In the genomic region with DNA sequence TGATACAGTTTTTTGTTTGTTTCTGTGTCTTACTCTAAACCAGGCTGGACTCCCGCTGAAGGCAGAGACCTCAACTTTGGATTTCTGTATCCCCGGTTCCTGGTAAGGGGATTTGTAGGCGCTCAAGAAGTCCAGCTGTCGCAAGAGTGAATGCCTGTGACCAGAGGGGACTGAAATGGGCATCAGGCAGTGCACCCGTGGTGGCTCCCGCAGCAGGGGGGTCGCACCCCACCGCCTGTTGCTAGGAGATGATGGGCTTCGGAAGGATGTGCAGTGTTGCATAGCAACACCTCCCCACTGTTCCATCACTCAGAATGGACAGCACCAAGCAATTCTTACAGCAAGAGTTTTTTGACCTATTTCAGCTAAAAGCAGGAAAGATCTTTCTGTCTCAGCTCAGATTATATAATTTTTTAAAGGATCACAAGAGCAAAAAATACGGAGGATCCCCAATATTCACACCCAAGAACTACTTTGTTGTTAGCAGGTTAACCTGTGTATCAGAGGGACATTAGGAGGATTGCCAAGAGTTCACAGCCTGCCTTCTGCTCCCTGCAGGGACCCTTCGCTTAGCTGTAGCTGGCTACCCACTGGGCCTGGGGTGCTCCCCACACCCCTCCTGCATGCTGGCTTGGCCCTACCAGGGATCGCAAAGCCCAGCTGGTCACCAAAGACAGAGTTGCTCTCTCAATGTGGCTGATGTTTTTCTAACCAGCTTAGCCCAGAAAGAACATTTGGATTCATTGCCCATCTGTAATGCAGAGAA, we compare ENCODE assay signal across 14 cellular contexts.
DNase-seq lines count a peak whose midpoint lies in the region; ATAC-seq and TF ChIP-seq lines count a peak whose summit lies in the region.
"Had no signal": no experiment of that assay in that cellular context is flagged by ENCODE, and none has a peak within 500 bp of the region (broad histone marks: within the 10 kb centered on the region; RNA-seq: fewer than 3 reads in every experiment).

No MANE protein-coding gene starts in this region.

- H3K27me3 ChIP-seq in BLaER1 (no peaks in the 10 kb centered on the region), esophagus squamous epithelium (no peaks in the 10 kb centered on the region), neural progenitor cell (no peaks in the 10 kb centered on the region)

- WGBS in esophagus squamous epithelium, 2 donors, result 89 to 90% methylated on average over 4 to 6 of the region's 12 CpGs

- ATAC-seq in naive thymus-derived CD8-positive, alpha-beta T cell, result no peak

- H3K9me3 Mint-ChIP-seq in neural progenitor cell (peaks cover 14% of the 10 kb centered on the region), immature natural killer cell (no peaks in the 10 kb centered on the region)
- no peaks in the 10 kb centered on the region for H3K9me3 Mint-ChIP-seq in naive thymus-derived CD8-positive, alpha-beta T cell
- H3K9me3 Mint-ChIP-seq: CD4-positive, alpha-beta memory T cell had no signal

- H3K36me3 Mint-ChIP-seq in neural progenitor cell, result no peaks in the 10 kb centered on the region
- no peaks in the 10 kb centered on the region for H3K36me3 Mint-ChIP-seq in immature natural killer cell
- no peaks in the 10 kb centered on the region for H3K36me3 Mint-ChIP-seq in naive thymus-derived CD8-positive, alpha-beta T cell
- H3K36me3 Mint-ChIP-seq: CD4-positive, alpha-beta memory T cell had no signal

- no peak for TF ChIP-seq POLR2A in esophagus squamous epithelium (IDR thresholded peaks at IDR 0.05)

- no peak overlapping the region for H3K27ac ChIP-seq in BLaER1
- peak overlapping the region in 3 of 4 donors; percentile 85 to 95 (median 91) for H3K27ac ChIP-seq in esophagus squamous epithelium
- H3K27ac ChIP-seq in neural progenitor cell, result no peak overlapping the region

- peaks cover 12% of the 10 kb centered on the region for H3K4me1 ChIP-seq in BLaER1
- H3K4me1 ChIP-seq in esophagus squamous epithelium, result peaks cover 0 to 76% (median 9%) of the 10 kb centered on the region in 3 donors
- H3K4me1 ChIP-seq in neural progenitor cell, result no peaks in the 10 kb centered on the region

- H3K27me3 Mint-ChIP-seq in neural progenitor cell (ENCODE audit: insufficient read depth, low read depth), result peaks cover 11% of the 10 kb centered on the region
- H3K27me3 Mint-ChIP-seq in immature natural killer cell (ENCODE audit: low read depth in 3 of 3), result peaks cover 0 to 6% (median 2%) of the 10 kb centered on the region in 3 donors
- H3K27me3 Mint-ChIP-seq in naive thymus-derived CD8-positive, alpha-beta T cell, result peaks cover 5 to 30% (median 15%) of the 10 kb centered on the region in 5 donors

- H3K36me3 ChIP-seq in BLaER1, result no peaks in the 10 kb centered on the region
- H3K36me3 ChIP-seq in esophagus squamous epithelium, result no peaks in the 10 kb centered on the region
- H3K36me3 ChIP-seq in neural progenitor cell, result no peaks in the 10 kb centered on the region

- H4K20me1 ChIP-seq in BLaER1, result no peaks in the 10 kb centered on the region
- H4K20me1 ChIP-seq in neural progenitor cell (ENCODE audit: low read depth), result no peaks in the 10 kb centered on the region

- no peaks in the 10 kb centered on the region for H3K9me3 ChIP-seq in BLaER1
- no peaks in the 10 kb centered on the region for H3K9me3 ChIP-seq in esophagus squamous epithelium
- H3K9me3 ChIP-seq in neural progenitor cell (ENCODE audit: low read depth), result no peaks in the 10 kb centered on the region

- H3K4me2 ChIP-seq in BLaER1, result peak overlapping the region; percentile 23; the same call in 1 of the 2 replicates
- H3K4me2 ChIP-seq in neural progenitor cell, result no peak overlapping the region

- POLR2A ChIA-PET in naive thymus-derived CD8-positive, alpha-beta T cell (lab: Charles Lee), result interaction anchor here (0.5 kb wide), 1 partner anchor 817 kb away, joined by 3 read pairs; no protein-coding TSS in a partner anchor

- H3K9ac ChIP-seq in BLaER1 (no peak overlapping the region), neural progenitor cell (no peak overlapping the region)

- H3K4me3 ChIP-seq in BLaER1, result no peak overlapping the region
- H3K4me3 ChIP-seq in esophagus squamous epithelium, result no peak overlapping the region
- H3K4me3 ChIP-seq in neural progenitor cell, result no peak overlapping the region

- no peaks in the 10 kb centered on the region for H3F3A ChIP-seq in neural progenitor cell (ENCODE audit: low read depth)

- TF ChIP-seq CTCF in esophagus squamous epithelium (IDR thresholded peaks at IDR 0.05), result no peak
- no peak for TF ChIP-seq CTCF in neural progenitor cell (IDR thresholded peaks at IDR 0.05)

- H3K4me1 Mint-ChIP-seq in neural progenitor cell, result peaks cover 62% of the 10 kb centered on the region
- H3K4me1 Mint-ChIP-seq in immature natural killer cell, result no peaks in the 10 kb centered on the region
- H3K4me1 Mint-ChIP-seq in naive thymus-derived CD8-positive, alpha-beta T cell, result no peaks in the 10 kb centered on the region

- intact Hi-C loops in esophagus squamous epithelium (cut with DNase I), result no loop called here

- H3K79me2 ChIP-seq in neural progenitor cell (ENCODE audit: low read depth), result no peaks in the 10 kb centered on the region

- H2AFZ ChIP-seq in neural progenitor cell (replicated peaks), result no peak overlapping the region

- peak overlapping the region; percentile 92 for H3K27ac Mint-ChIP-seq in neural progenitor cell
- no peak overlapping the region for H3K27ac Mint-ChIP-seq in immature natural killer cell
- H3K27ac Mint-ChIP-seq in naive thymus-derived CD8-positive, alpha-beta T cell, result no peak overlapping the region
- H3K27ac Mint-ChIP-seq: CD4-positive, alpha-beta memory T cell had no signal

- H3K4me3 Mint-ChIP-seq in neural progenitor cell (peak overlapping the region; percentile 55), immature natural killer cell (no peak overlapping the region)
- no peak overlapping the region for H3K4me3 Mint-ChIP-seq in naive thymus-derived CD8-positive, alpha-beta T cell
- H3K4me3 Mint-ChIP-seq: CD4-positive, alpha-beta memory T cell had no signal

- peak; percentile 69 for DNase-seq in NCI-H1092 treated with DMSO at 0.1 percent for 48 hours (lab: John Stamatoyannopoulos, UW)
- no peak for DNase-seq in esophagus squamous epithelium (lab: John Stamatoyannopoulos, UW)
- DNase-seq in neural progenitor cell (ENCODE audit: low spot score), result no peak
- DNase-seq in NCI-H774 (lab: John Stamatoyannopoulos, UW), result no peak
- DNase-seq in immature natural killer cell, result no peak
- DNase-seq in naive thymus-derived CD8-positive, alpha-beta T cell, result no peak
- DNase-seq in COLO668 (lab: John Stamatoyannopoulos, UW; ENCODE audit: unreplicated experiment), result no peak
- DNase-seq: ACHN; CD4-positive, alpha-beta memory T cell; Karpas-422; NCI-H1436; NCI-H226; SHP77 had no signal

Comparison
In these comparisons a context has a peak if more than half of its experiments do, and no peak if none do; other contexts are left out.
1. H3K27ac ChIP-seq: peak in esophagus squamous epithelium (3 of 4); none in BLaER1 (single experiment) and neural progenitor cell (single experiment).